Comparison of ENCODE assay signal across 27 cellular contexts in the genomic region with DNA sequence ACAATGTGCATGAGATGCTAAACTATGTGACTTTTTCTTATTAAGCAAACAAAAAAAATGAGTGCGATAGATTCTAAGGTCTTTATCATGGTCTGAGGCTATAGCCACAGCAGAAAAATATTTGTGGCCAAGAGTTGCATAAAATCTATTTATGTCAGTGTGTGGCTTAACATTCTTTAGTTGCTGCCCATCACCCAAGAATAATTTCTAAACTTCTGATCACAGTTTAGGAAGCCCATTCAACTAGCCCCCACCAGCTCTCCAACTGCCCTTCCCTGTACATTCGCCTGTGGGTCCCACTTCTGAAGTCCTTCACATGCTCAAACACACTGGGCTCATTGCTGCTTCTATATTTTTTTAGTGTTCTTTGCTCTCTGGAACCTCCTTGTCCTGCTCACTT.
"Had no signal": no experiment of that assay in that cellular context is flagged by ENCODE, and none has a peak within 500 bp of the region (broad histone marks: within the 10 kb centered on the region; RNA-seq: fewer than 3 reads in every experiment).

No MANE protein-coding gene starts in this region.

- DNase-seq: activated CD4-positive, alpha-beta T cell treated with anti-CD3 and anti-CD28 coated beads for 48 hours; activated CD4-positive, alpha-beta T cell treated with anti-CD3 and anti-CD28 coated beads, Interleukin-2, amount 50 U/mL, for 48 hours; activated CD8-positive, alpha-beta memory T cell treated with anti-CD3 and anti-CD28 coated beads for 24 hours; activated effector memory CD4-positive, alpha-beta T cell treated with Interleukin-2 at 50 U/mL for 16 hours; activated naive CD4-positive, alpha-beta T cell treated with Interleukin-2 at 50 U/mL for 16 hours; anterior cingulate cortex; cerebellar nuclear complex; colonic mucosa; effector CD8-positive, alpha-beta T cell; esophagus squamous epithelium; glutamatergic neuron; left colon; natural killer cell; ovary; small intestine; stimulated activated CD4-positive, alpha-beta T cell treated with anti-CD3 and anti-CD28 coated beads, Interleukin-1b, Interleukin-23, amount 100 ng/mL, for 48 hours; stimulated activated naive B cell treated with anti-CD40 and anti-IgM and Interleukin-4, amounts not matched to agents 10 μg/mL and 1 μg/mL and 100 μg/mL, for 72 hours; stomach; T-helper 17 cell; T1000; WERI-Rb-1 had no signal

- H3K27ac ChIP-seq: cardiac muscle cell, colonic mucosa, epithelial cell of prostate, esophagus squamous epithelium, ovary, stomach, suprapubic skin, tibial nerve, WERI-Rb-1 had no signal

- H3K36me3 ChIP-seq: cardiac muscle cell, colonic mucosa, esophagus squamous epithelium, ovary, stomach, suprapubic skin, tibial nerve, WERI-Rb-1 had no signal

- H3K4me3 ChIP-seq: cardiac muscle cell, colonic mucosa, esophagus squamous epithelium, ovary, stomach, suprapubic skin, tibial nerve had no signal

- H3K4me1 ChIP-seq: colonic mucosa, esophagus squamous epithelium, stomach, suprapubic skin, tibial nerve had no signal

- H3K27me3 ChIP-seq: cardiac muscle cell, colonic mucosa, esophagus squamous epithelium, ovary, stomach, suprapubic skin, tibial nerve had no signal

- ATAC-seq: activated CD4-positive, CD25-positive, alpha-beta regulatory T cell treated with anti-CD3 and anti-CD28 coated beads, Interleukin-2, amount 50 U/mL, for 24 hours; natural killer cell; sciatic nerve; stimulated activated naive B cell treated with anti-CD40 and anti-IgM and Interleukin-4, amounts not matched to agents 10 μg/mL and 1 μg/mL and 100 μg/mL, for 72 hours; T-helper 17 cell had no signal

- H3K9me3 ChIP-seq: colonic mucosa, ovary, stomach, suprapubic skin, tibial nerve had no signal
